In genomic region chr1:161185282-161185682, GRCh38 we compare ENCODE assay signal across 9 cellular contexts. TPM values are rescaled to one million over a fixed set of nuclear protein-coding genes. Genes with fewer than 3 reads are reported as not detected.
DNase-seq lines count a peak whose midpoint lies in the region; ATAC-seq, FAIRE-seq and TF ChIP-seq lines count a peak whose summit lies in the region.
"Had no signal": no experiment of that assay in that cellular context is flagged by ENCODE, and none has a peak within 500 bp of the region (broad histone marks: within the 10 kb centered on the region; RNA-seq: fewer than 3 reads in every experiment).

No MANE protein-coding gene starts in this region.

- H3K9me3 ChIP-seq in liver (ENCODE audit: control insufficient read depth in 4 of 4, low read length in 3 of 4) (no peaks in the 10 kb centered on the region), HepG2 (ENCODE audit: low read length) (no peaks in the 10 kb centered on the region), OCI-LY3 (ENCODE audit: insufficient read depth, low read length) (no peaks in the 10 kb centered on the region), heart left ventricle (no peaks in the 10 kb centered on the region)

- no peak for TF ChIP-seq CTCF in liver (IDR thresholded peaks at IDR 0.05; ENCODE audit: low read depth, low read length, missing input control)
- TF ChIP-seq CTCF in HepG2 (CRISPR knock-in tag; IDR thresholded peaks at IDR 0.05) = no peak
- no peak for TF ChIP-seq CTCF in OCI-LY3 (IDR thresholded peaks at IDR 0.05; ENCODE audit: low read depth, low read length)
- TF ChIP-seq CTCF in heart left ventricle (IDR thresholded peaks at IDR 0.05) = no peak
- TF ChIP-seq CTCF in coronary artery (IDR thresholded peaks at IDR 0.05) = no peak

- H2AFZ ChIP-seq in HepG2 (ENCODE audit: low read length) = no peak overlapping the region
- H2AFZ ChIP-seq in OCI-LY3 (ENCODE audit: low read depth, low read length) = no peak overlapping the region; the same call in 1 of the 2 replicates

- WGBS in liver = 30% methylated on average over 3 of the region's 3 CpGs
- WGBS in HepG2 (ENCODE audit: low lambda C conversion rate) = 22% methylated on average over 3 of the region's 3 CpGs
- WGBS in heart left ventricle, 4 donors = 0% methylated on average over 3 of the region's 3 CpGs

- ATAC-seq in HepG2 (no peak), HG03097 (IDR thresholded peaks at IDR 0.05; ENCODE audit: low FRiP score, unreplicated experiment) (peak; percentile 49), heart left ventricle (peak; percentile 76 to 93 (median 87))

- CTCF ChIA-PET in HepG2 (lab: Yijun Ruan, JAX; ENCODE audit: low intra/inter-chr PET ratio, low total read pairs) = no interaction called here

- DNase-seq in HepG2 (ENCODE audit: low spot score) = no peak
- peak; percentile 71 for DNase-seq in activated effector memory CD4-positive, alpha-beta T cell treated with Interleukin-2 at 50 U/mL for 16 hours
- DNase-seq in heart left ventricle = peak; percentile 82 to 90 (median 89)
- DNase-seq in stimulated activated CD4-positive, alpha-beta T cell treated with anti-CD3 and anti-CD28 coated beads, Interleukin-1b, Interleukin-23, amount 100 ng/mL, for 4 hours (ENCODE audit: low read depth in 2 of 2) = peak; percentile 15 to 43
- DNase-seq in coronary artery (ENCODE audit: low spot score) = no peak

- no peak for TF ChIP-seq POLR2A in HepG2 (IDR thresholded peaks at IDR 0.05; ENCODE audit: insufficient read depth in 1 of 2, low read depth in 2 of 2, low read length in 2 of 2)
- TF ChIP-seq POLR2A in heart left ventricle (IDR thresholded peaks at IDR 0.05) = no peak

- POLR2A ChIA-PET in HepG2 (lab: Yijun Ruan, JAX) = interaction anchor here (1.0 kb wide), 1 partner anchor 9 kb away, joined by 4 read pairs; no protein-coding TSS in a partner anchor

- H3K27me3 ChIP-seq in liver (ENCODE audit: control insufficient read depth in 4 of 4, insufficient read depth in 4 of 4, low read length in 3 of 4) (no peaks in the 10 kb centered on the region), HepG2 (ENCODE audit: control insufficient read depth in 1 of 2, insufficient read depth in 2 of 2, low read length in 2 of 2) (no peaks in the 10 kb centered on the region), OCI-LY3 (ENCODE audit: low read depth, low read length) (no peaks in the 10 kb centered on the region), heart left ventricle (no peaks in the 10 kb centered on the region)

- TF ChIP-seq EP300 in HepG2 (IDR thresholded peaks at IDR 0.05; ENCODE audit: low read depth in 2 of 2, low read length in 2 of 2) (no peak), HepG2 (CRISPR knock-in tag; IDR thresholded peaks at IDR 0.05; ENCODE audit: borderline replicate concordance) (no peak)

- FAIRE-seq in HepG2 (lab: Jason Lieb, UNC) = no peak

- H3K27ac ChIP-seq in liver (ENCODE audit: low read depth in 1 of 2, low read length in 2 of 2) (peak overlapping the region; percentile 77 to 78), HepG2 (ENCODE audit: extremely low read length, insufficient read depth, low read length) (no peak overlapping the region), OCI-LY3 (ENCODE audit: low read length) (peak overlapping the region; percentile 96), heart left ventricle (peak overlapping the region; percentile 19 to 92 (median 66)), coronary artery (peak overlapping the region in 1 of 2 donors; percentile 81)
- H3K27ac ChIP-seq: C4-2B had no signal

- H4K20me1 ChIP-seq in HepG2 (ENCODE audit: insufficient read depth, low read length) (no peaks in the 10 kb centered on the region), OCI-LY3 (ENCODE audit: insufficient read depth, low read length) (no peaks in the 10 kb centered on the region)

- H3K36me3 ChIP-seq in liver (ENCODE audit: control insufficient read depth in 4 of 4, insufficient read depth in 3 of 4, low read depth in 1 of 4, low read length in 3 of 4) (no peaks in the 10 kb centered on the region), HepG2 (replicated peaks in 1 of 2; ENCODE audit: control insufficient read depth in 1 of 2, insufficient read depth in 2 of 2, low read length in 2 of 2) (no peaks in the 10 kb centered on the region), OCI-LY3 (replicated peaks; ENCODE audit: low read depth, low read length) (no peaks in the 10 kb centered on the region), heart left ventricle (no peaks in the 10 kb centered on the region)

- intact Hi-C loops in HepG2 (cut with micrococcal nuclease; ENCODE audit: unreplicated experiment) = no loop called here
- intact Hi-C loops in heart left ventricle (cut with DNase I) = loop anchor here in 1 of 10 donors (5.0 kb wide), 1 partner anchor 202 kb away; no protein-coding TSS in a partner anchor

- H3K4me2 ChIP-seq in HepG2 (ENCODE audit: low read depth, low read length) (no peak overlapping the region), OCI-LY3 (ENCODE audit: low read length) (peak overlapping the region; percentile 90)

- no TSS peak for BruUV-seq in HepG2 (replicated peaks; lab: Mats Ljungman, UMichigan)

- H3K4me3 ChIP-seq in liver (ENCODE audit: low read depth in 1 of 3, low read length in 3 of 3) (no peak overlapping the region), HepG2 (replicated peaks in 1 of 3; ENCODE audit: insufficient read depth in 1 of 3, low read depth in 2 of 3, low read length in 3 of 3) (no peak overlapping the region), OCI-LY3 (ENCODE audit: low read length) (peak overlapping the region; percentile 64), heart left ventricle (peak overlapping the region in 1 of 12 donors; percentile 42), coronary artery (no peak overlapping the region)

- peaks cover 0 to 3% (median 1%) of the 10 kb centered on the region in 4 donors for H3K4me1 ChIP-seq in liver (ENCODE audit: control insufficient read depth in 4 of 4, insufficient read depth in 4 of 4, low read length in 3 of 4)
- peaks cover 9% of the 10 kb centered on the region for H3K4me1 ChIP-seq in HepG2 (ENCODE audit: insufficient read depth, low read length)
- peaks cover 68% of the 10 kb centered on the region for H3K4me1 ChIP-seq in OCI-LY3 (ENCODE audit: low read length)
- H3K4me1 ChIP-seq in heart left ventricle = peaks cover 0 to 91% (median 20%) of the 10 kb centered on the region in 12 donors

- in situ Hi-C loops in HepG2 (cut with HindIII; ENCODE audit: extremely low pct_ligation_motif_present, low pct_unique_long_range_greater_than_20kb) = no loop called here

- TF ChIP-seq RAD21 in liver (IDR thresholded peaks at IDR 0.05) (peak in 1 of 2 donors; percentile 22), HepG2 (CRISPR knock-in tag; IDR thresholded peaks at IDR 0.05) (no peak)

- no peak overlapping the region for H3K9ac ChIP-seq in liver (ENCODE audit: low read depth in 1 of 2, low read length in 2 of 2)
- H3K9ac ChIP-seq in HepG2 (ENCODE audit: insufficient read depth, low read depth, low read length) = no peak overlapping the region
- peak overlapping the region; percentile 84 for H3K9ac ChIP-seq in OCI-LY3 (ENCODE audit: low read length)

- no peaks in the 10 kb centered on the region for H3K79me2 ChIP-seq in HepG2 (ENCODE audit: insufficient read depth, low read length)
- H3K79me2 ChIP-seq in OCI-LY3 (ENCODE audit: low read length) = no peaks in the 10 kb centered on the region

RNA-seq across cellular contexts. Expression of gene B4GALT3, which starts 8.0 kb away (rescaled TPM):
- 10 to 100 TPM; 13.1 to 23.8 TPM for total RNA-seq in liver
- 10 to 100 TPM; 14.0 to 15.4 TPM for polyA plus RNA-seq in liver
- total RNA-seq in HepG2 (2016; rRNA removed; fragmentation: Illumina TruSeq; extraction: Trizol) = 26.7 and 35.6 TPM in 2 replicates
- 39.7 and 51.0 TPM in 2 replicates for total RNA-seq in HepG2 (2016; cell fraction: cytosol; rRNA removed; fragmentation: Illumina TruSeq; extraction: Trizol; ENCODE audit: low read depth)
- total RNA-seq in HepG2 (2016; cell fraction: insoluble cytoplasmic fraction; rRNA removed; fragmentation: Illumina TruSeq; extraction: Trizol) = 25.1 and 39.5 TPM in 2 replicates
- total RNA-seq in HepG2 (2016; cell fraction: membrane; rRNA removed; fragmentation: Illumina TruSeq; extraction: Trizol) = 75.0 and 83.4 TPM in 2 replicates
- 20.7 and 25.9 TPM in 2 replicates for total RNA-seq in HepG2 (2016; cell fraction: nucleus; rRNA removed; fragmentation: Illumina TruSeq; extraction: Trizol)
- polyA plus RNA-seq in HepG2 (2011; rRNA removed) = 40.4 and 45.0 TPM in 2 replicates
- polyA plus RNA-seq in HepG2 (2011; cell fraction: cytosol; rRNA removed) = 39.3 and 49.3 TPM in 2 replicates
- polyA plus RNA-seq in HepG2 (2011; cell fraction: nucleus; rRNA removed) = 59.7 and 62.7 TPM in 2 replicates
- 32.3 and 39.7 TPM in 2 replicates for polyA plus RNA-seq in HepG2 (2012)
- polyA plus RNA-seq in HepG2 (2016; cell fraction: cytosol; fragmentation: Illumina TruSeq; extraction: Trizol; ENCODE audit: low read depth) = 63.3 and 71.3 TPM in 2 replicates
- 30.8 and 33.0 TPM in 2 replicates for polyA plus RNA-seq in HepG2 (2016; cell fraction: insoluble cytoplasmic fraction; fragmentation: Illumina TruSeq; extraction: Trizol; ENCODE audit: low read depth)
- polyA plus RNA-seq in HepG2 (2016; cell fraction: membrane; fragmentation: Illumina TruSeq; extraction: Trizol; ENCODE audit: low read depth) = 80.0 and 82.5 TPM in 2 replicates
- 46.9 and 48.9 TPM in 2 replicates for polyA plus RNA-seq in HepG2 (2016; cell fraction: nucleus; fragmentation: Illumina TruSeq; extraction: Trizol; ENCODE audit: insufficient read depth, low read depth)
- 34.0 and 38.8 TPM in 2 replicates for polyA minus RNA-seq in HepG2 (2011; rRNA and poly(A)+ RNA removed; ENCODE audit: low replicate concordance)
- polyA minus RNA-seq in HepG2 (2011; cell fraction: cytosol; rRNA and poly(A)+ RNA removed) = 15.9 and 20.7 TPM in 2 replicates
- 11.6 and 17.4 TPM in 2 replicates for polyA minus RNA-seq in HepG2 (2011; cell fraction: nucleus; rRNA and poly(A)+ RNA removed)
- total RNA-seq in heart left ventricle = 10 to 100 TPM; 18.2 to 34.1 (median 22.4) TPM
- 10 to 100 TPM; 13.4 to 40.8 TPM for polyA plus RNA-seq in heart left ventricle

RNA-seq across cellular contexts. Expression of gene ADAMTS4, which starts 13.6 kb away (rescaled TPM):
- total RNA-seq in liver (1 to 10 TPM in 1 of 2 donors, under 1 TPM in 1; 0.28 to 2.2 TPM), HepG2 (2016; rRNA removed; fragmentation: Illumina TruSeq; extraction: Trizol) (0.73 and 1.7 TPM in 2 replicates), heart left ventricle (10 to 100 TPM in 3 of 9 donors, 1 to 10 TPM in 6; 1.6 to 65.2 (median 8.4) TPM)
- polyA plus RNA-seq in liver (under 1 TPM; 0.21 to 0.48 TPM), HepG2 (2011; rRNA removed) (0.51 and 0.56 TPM in 2 replicates), heart left ventricle (1 to 10 TPM; 5.7 to 6.1 TPM)
- 0.10 and 0.18 TPM in 2 replicates for total RNA-seq in HepG2 (2016; cell fraction: cytosol; rRNA removed; fragmentation: Illumina TruSeq; extraction: Trizol; ENCODE audit: low read depth)
- total RNA-seq in HepG2 (2016; cell fraction: insoluble cytoplasmic fraction; rRNA removed; fragmentation: Illumina TruSeq; extraction: Trizol) = 0.56 and 0.93 TPM in 2 replicates
- 0.14 and 0.62 TPM in 2 replicates for total RNA-seq in HepG2 (2016; cell fraction: membrane; rRNA removed; fragmentation: Illumina TruSeq; extraction: Trizol)
- total RNA-seq in HepG2 (2016; cell fraction: nucleus; rRNA removed; fragmentation: Illumina TruSeq; extraction: Trizol) = 1.6 and 2.4 TPM in 2 replicates
- 0.26 and 0.35 TPM in 2 replicates for polyA plus RNA-seq in HepG2 (2011; cell fraction: cytosol; rRNA removed)
- 1.1 and 1.3 TPM in 2 replicates for polyA plus RNA-seq in HepG2 (2011; cell fraction: nucleus; rRNA removed)
- polyA plus RNA-seq in HepG2 (2012) = 0.31 and 0.45 TPM in 2 replicates
- polyA plus RNA-seq in HepG2 (2016; cell fraction: cytosol; fragmentation: Illumina TruSeq; extraction: Trizol; ENCODE audit: low read depth) = 0.01 TPM in 1 of 2 replicates, not detected in the other
- polyA plus RNA-seq in HepG2 (2016; cell fraction: insoluble cytoplasmic fraction; fragmentation: Illumina TruSeq; extraction: Trizol; ENCODE audit: low read depth) = 0.37 and 0.45 TPM in 2 replicates
- 0.03 and 0.30 TPM in 2 replicates for polyA plus RNA-seq in HepG2 (2016; cell fraction: membrane; fragmentation: Illumina TruSeq; extraction: Trizol; ENCODE audit: low read depth)
- 1.0 and 2.5 TPM in 2 replicates for polyA plus RNA-seq in HepG2 (2016; cell fraction: nucleus; fragmentation: Illumina TruSeq; extraction: Trizol; ENCODE audit: insufficient read depth, low read depth)
- polyA minus RNA-seq in HepG2 (2011; rRNA and poly(A)+ RNA removed; ENCODE audit: low replicate concordance) = 0.87 and 3.5 TPM in 2 replicates
- 0.69 and 0.97 TPM in 2 replicates for polyA minus RNA-seq in HepG2 (2011; cell fraction: cytosol; rRNA and poly(A)+ RNA removed)
- polyA minus RNA-seq in HepG2 (2011; cell fraction: nucleus; rRNA and poly(A)+ RNA removed) = 1.8 and 2.2 TPM in 2 replicates

RNA-seq across cellular contexts. Expression of gene NDUFS2, which starts 16.9 kb away (rescaled TPM):
- 100 to 1,000 TPM; 105 to 167 TPM for total RNA-seq in liver
- polyA plus RNA-seq in liver = 100 to 1,000 TPM in 1 of 2 donors, 10 to 100 TPM in 1; 93.3 to 135 TPM
- total RNA-seq in HepG2 (2016; rRNA removed; fragmentation: Illumina TruSeq; extraction: Trizol) = 118 and 129 TPM in 2 replicates
- 18.0 and 20.7 TPM in 2 replicates for total RNA-seq in HepG2 (2016; cell fraction: cytosol; rRNA removed; fragmentation: Illumina TruSeq; extraction: Trizol; ENCODE audit: low read depth)
- 121 and 133 TPM in 2 replicates for total RNA-seq in HepG2 (2016; cell fraction: insoluble cytoplasmic fraction; rRNA removed; fragmentation: Illumina TruSeq; extraction: Trizol)
- total RNA-seq in HepG2 (2016; cell fraction: membrane; rRNA removed; fragmentation: Illumina TruSeq; extraction: Trizol) = 28.4 and 30.2 TPM in 2 replicates
- total RNA-seq in HepG2 (2016; cell fraction: nucleus; rRNA removed; fragmentation: Illumina TruSeq; extraction: Trizol) = 63.0 and 65.1 TPM in 2 replicates
- 70.1 and 89.9 TPM in 2 replicates for polyA plus RNA-seq in HepG2 (2011; rRNA removed)
- polyA plus RNA-seq in HepG2 (2011; cell fraction: cytosol; rRNA removed) = 52.3 and 72.4 TPM in 2 replicates
- polyA plus RNA-seq in HepG2 (2011; cell fraction: nucleus; rRNA removed) = 87.4 and 104 TPM in 2 replicates
- polyA plus RNA-seq in HepG2 (2012) = 117 and 118 TPM in 2 replicates
- 14.3 and 16.0 TPM in 2 replicates for polyA plus RNA-seq in HepG2 (2016; cell fraction: cytosol; fragmentation: Illumina TruSeq; extraction: Trizol; ENCODE audit: low read depth)
- polyA plus RNA-seq in HepG2 (2016; cell fraction: insoluble cytoplasmic fraction; fragmentation: Illumina TruSeq; extraction: Trizol; ENCODE audit: low read depth) = 134 and 145 TPM in 2 replicates
- 18.1 and 20.3 TPM in 2 replicates for polyA plus RNA-seq in HepG2 (2016; cell fraction: membrane; fragmentation: Illumina TruSeq; extraction: Trizol; ENCODE audit: low read depth)
- polyA plus RNA-seq in HepG2 (2016; cell fraction: nucleus; fragmentation: Illumina TruSeq; extraction: Trizol; ENCODE audit: insufficient read depth, low read depth) = 89.9 and 92.0 TPM in 2 replicates
- polyA minus RNA-seq in HepG2 (2011; rRNA and poly(A)+ RNA removed; ENCODE audit: low replicate concordance) = 158 and 259 TPM in 2 replicates
- 53.5 and 76.1 TPM in 2 replicates for polyA minus RNA-seq in HepG2 (2011; cell fraction: cytosol; rRNA and poly(A)+ RNA removed)
- polyA minus RNA-seq in HepG2 (2011; cell fraction: nucleus; rRNA and poly(A)+ RNA removed) = 67.2 and 85.7 TPM in 2 replicates
- 100 to 1,000 TPM; 214 to 460 (median 297) TPM for total RNA-seq in heart left ventricle
- polyA plus RNA-seq in heart left ventricle = 100 to 1,000 TPM; 157 to 189 TPM

RNA-seq across cellular contexts. Expression of gene PPOX, which starts 19.1 kb away (rescaled TPM):
- total RNA-seq in liver (100 to 1,000 TPM in 1 of 2 donors, 1 to 10 TPM in 1; 6.2 to 106 TPM), HepG2 (2016; rRNA removed; fragmentation: Illumina TruSeq; extraction: Trizol) (13.0 and 15.5 TPM in 2 replicates), heart left ventricle (10 to 100 TPM in 8 of 9 donors, 1 to 10 TPM in 1; 9.7 to 16.7 (median 13.7) TPM)
- polyA plus RNA-seq in liver (1 to 10 TPM; 6.2 to 9.6 TPM), HepG2 (2011; rRNA removed) (25.2 and 27.7 TPM in 2 replicates), heart left ventricle (10 to 100 TPM; 10.7 to 24.3 TPM)
- 3.1 and 3.7 TPM in 2 replicates for total RNA-seq in HepG2 (2016; cell fraction: cytosol; rRNA removed; fragmentation: Illumina TruSeq; extraction: Trizol; ENCODE audit: low read depth)
- total RNA-seq in HepG2 (2016; cell fraction: insoluble cytoplasmic fraction; rRNA removed; fragmentation: Illumina TruSeq; extraction: Trizol) = 12.8 and 14.3 TPM in 2 replicates
- total RNA-seq in HepG2 (2016; cell fraction: membrane; rRNA removed; fragmentation: Illumina TruSeq; extraction: Trizol) = 3.1 and 5.2 TPM in 2 replicates
- 13.9 and 14.4 TPM in 2 replicates for total RNA-seq in HepG2 (2016; cell fraction: nucleus; rRNA removed; fragmentation: Illumina TruSeq; extraction: Trizol)
- 10.4 and 16.6 TPM in 2 replicates for polyA plus RNA-seq in HepG2 (2011; cell fraction: cytosol; rRNA removed)
- polyA plus RNA-seq in HepG2 (2011; cell fraction: nucleus; rRNA removed) = 73.0 and 77.7 TPM in 2 replicates
- polyA plus RNA-seq in HepG2 (2012) = 11.1 and 11.9 TPM in 2 replicates
- 1.2 and 1.9 TPM in 2 replicates for polyA plus RNA-seq in HepG2 (2016; cell fraction: cytosol; fragmentation: Illumina TruSeq; extraction: Trizol; ENCODE audit: low read depth)
- polyA plus RNA-seq in HepG2 (2016; cell fraction: insoluble cytoplasmic fraction; fragmentation: Illumina TruSeq; extraction: Trizol; ENCODE audit: low read depth) = 7.2 and 7.7 TPM in 2 replicates
- polyA plus RNA-seq in HepG2 (2016; cell fraction: membrane; fragmentation: Illumina TruSeq; extraction: Trizol; ENCODE audit: low read depth) = 1.7 and 4.1 TPM in 2 replicates
- polyA plus RNA-seq in HepG2 (2016; cell fraction: nucleus; fragmentation: Illumina TruSeq; extraction: Trizol; ENCODE audit: insufficient read depth, low read depth) = 32.1 and 34.2 TPM in 2 replicates
- polyA minus RNA-seq in HepG2 (2011; rRNA and poly(A)+ RNA removed; ENCODE audit: low replicate concordance) = 26.5 and 36.9 TPM in 2 replicates
- polyA minus RNA-seq in HepG2 (2011; cell fraction: cytosol; rRNA and poly(A)+ RNA removed) = 4.8 and 8.6 TPM in 2 replicates
- polyA minus RNA-seq in HepG2 (2011; cell fraction: nucleus; rRNA and poly(A)+ RNA removed) = 17.8 and 19.4 TPM in 2 replicates

RNA-seq across cellular contexts. Expression of gene USP21, which starts 26.0 kb away (rescaled TPM):
- total RNA-seq in liver (1 to 10 TPM; 7.2 to 9.0 TPM), HepG2 (2016; rRNA removed; fragmentation: Illumina TruSeq; extraction: Trizol) (7.4 and 10.1 TPM in 2 replicates), heart left ventricle (10 to 100 TPM; 12.3 to 20.0 (median 14.6) TPM)
- polyA plus RNA-seq in liver (1 to 10 TPM; 4.1 to 5.8 TPM), HepG2 (2011; rRNA removed) (31.0 and 33.1 TPM in 2 replicates), heart left ventricle (10 to 100 TPM; 13.0 TPM)
- total RNA-seq in HepG2 (2016; cell fraction: cytosol; rRNA removed; fragmentation: Illumina TruSeq; extraction: Trizol; ENCODE audit: low read depth) = 8.6 and 9.8 TPM in 2 replicates
- 6.5 and 10.5 TPM in 2 replicates for total RNA-seq in HepG2 (2016; cell fraction: insoluble cytoplasmic fraction; rRNA removed; fragmentation: Illumina TruSeq; extraction: Trizol)
- total RNA-seq in HepG2 (2016; cell fraction: membrane; rRNA removed; fragmentation: Illumina TruSeq; extraction: Trizol) = 17.0 and 23.7 TPM in 2 replicates
- total RNA-seq in HepG2 (2016; cell fraction: nucleus; rRNA removed; fragmentation: Illumina TruSeq; extraction: Trizol) = 17.3 and 17.6 TPM in 2 replicates
- 14.0 and 19.2 TPM in 2 replicates for polyA plus RNA-seq in HepG2 (2011; cell fraction: cytosol; rRNA removed)
- polyA plus RNA-seq in HepG2 (2011; cell fraction: nucleus; rRNA removed) = 157 and 234 TPM in 2 replicates
- 14.8 and 16.5 TPM in 2 replicates for polyA plus RNA-seq in HepG2 (2012)
- 25.1 and 35.9 TPM in 2 replicates for polyA plus RNA-seq in HepG2 (2016; cell fraction: cytosol; fragmentation: Illumina TruSeq; extraction: Trizol; ENCODE audit: low read depth)
- polyA plus RNA-seq in HepG2 (2016; cell fraction: insoluble cytoplasmic fraction; fragmentation: Illumina TruSeq; extraction: Trizol; ENCODE audit: low read depth) = 15.8 and 21.8 TPM in 2 replicates
- 48.3 and 50.3 TPM in 2 replicates for polyA plus RNA-seq in HepG2 (2016; cell fraction: membrane; fragmentation: Illumina TruSeq; extraction: Trizol; ENCODE audit: low read depth)
- 65.1 and 67.0 TPM in 2 replicates for polyA plus RNA-seq in HepG2 (2016; cell fraction: nucleus; fragmentation: Illumina TruSeq; extraction: Trizol; ENCODE audit: insufficient read depth, low read depth)
- polyA minus RNA-seq in HepG2 (2011; rRNA and poly(A)+ RNA removed; ENCODE audit: low replicate concordance) = 21.0 and 31.8 TPM in 2 replicates
- 8.2 and 8.9 TPM in 2 replicates for polyA minus RNA-seq in HepG2 (2011; cell fraction: cytosol; rRNA and poly(A)+ RNA removed)
- 30.3 and 31.9 TPM in 2 replicates for polyA minus RNA-seq in HepG2 (2011; cell fraction: nucleus; rRNA and poly(A)+ RNA removed)

Comparison
In these comparisons a context has a peak if more than half of its experiments do, and no peak if none do; other contexts are left out.
1. DNase-seq: peak in activated effector memory CD4-positive, alpha-beta T cell treated with Interleukin-2 at 50 U/mL for 16 hours (single experiment), heart left ventricle (5 of 5) and stimulated activated CD4-positive, alpha-beta T cell treated with anti-CD3 and anti-CD28 coated beads, Interleukin-1b, Interleukin-23, amount 100 ng/mL, for 4 hours (2 of 2); none in HepG2 (single experiment) and coronary artery (single experiment).